In genomic region chr1:12052008-12052573, GRCh38 we compare ENCODE assay signal across 1 cellular context.
A peak's percentile ranks its signal among the peaks of the same experiment; 100 is the strongest.
TF ChIP-seq lines count a peak whose summit lies in the region.

No MANE protein-coding gene starts in this region.

TF ChIP-seq in GM12878, 131 proteins besides CTCF, POLR2A, EP300 and RAD21 (continued from another document):
- TF ChIP-seq ASH2L (IDR thresholded peaks at IDR 0.05; ENCODE audit: borderline replicate concordance, low read depth) (no peak), GABPA (IDR thresholded peaks at IDR 0.05; ENCODE audit: low read depth) (no peak), REST (IDR thresholded peaks at IDR 0.05; ENCODE audit: low read depth, low read length) (no peak), PML (IDR thresholded peaks at IDR 0.05; ENCODE audit: low read length) (no peak), EED (IDR thresholded peaks at IDR 0.05; ENCODE audit: low read depth) (peak; percentile 99), POLR2AphosphoS2 (IDR thresholded peaks at IDR 0.05; ENCODE audit: low read depth, low read length) (no peak), RUNX3 (IDR thresholded peaks at IDR 0.05; ENCODE audit: low read length) (no peak), FOXM1 (IDR thresholded peaks at IDR 0.05; ENCODE audit: low read depth, low read length) (no peak), ZBTB11 (CRISPR knock-in tag; IDR thresholded peaks at IDR 0.05) (no peak), YBX1 (IDR thresholded peaks at IDR 0.05) (no peak), ATF2 (IDR thresholded peaks at IDR 0.05; ENCODE audit: low read length) (no peak), JUND (IDR thresholded peaks at IDR 0.05; ENCODE audit: low read depth, low read length) (peak; percentile 96)
